14 cellular contexts compared by ENCODE assay signal in genomic region chr5:169697518-169697890, GRCh38.
A peak's percentile ranks its signal among the peaks of the same experiment; 100 is the strongest.
DNase-seq lines count a peak whose midpoint lies in the region; TF ChIP-seq lines count a peak whose summit lies in the region.
"Had no signal": no experiment of that assay in that cellular context is flagged by ENCODE, and none has a peak within 500 bp of the region (broad histone marks: within the 10 kb centered on the region; RNA-seq: fewer than 3 reads in every experiment).

No MANE protein-coding gene starts in this region.

- H4K20me1 ChIP-seq in GM23248 (ENCODE audit: insufficient read depth): no peaks in the 10 kb centered on the region
- no peaks in the 10 kb centered on the region for H4K20me1 ChIP-seq in smooth muscle cell (ENCODE audit: low read depth)

- no peaks in the 10 kb centered on the region for H3K27me3 ChIP-seq in GM23248 (replicated peaks; ENCODE audit: insufficient read depth)
- no peaks in the 10 kb centered on the region for H3K27me3 ChIP-seq in SJCRH30
- H3K27me3 ChIP-seq in smooth muscle cell (ENCODE audit: low read depth): no peaks in the 10 kb centered on the region

- H3K9ac ChIP-seq in GM23248 (peak overlapping the region; percentile 54; the same call in 1 of the 2 replicates), smooth muscle cell (ENCODE audit: low read depth) (no peak overlapping the region)

- H3K79me2 ChIP-seq in GM23248 (ENCODE audit: insufficient read depth) (no peaks in the 10 kb centered on the region), smooth muscle cell (ENCODE audit: low read depth) (no peaks in the 10 kb centered on the region)

- H3K36me3 ChIP-seq in GM23248 (ENCODE audit: low read depth) (no peaks in the 10 kb centered on the region), SJCRH30 (no peaks in the 10 kb centered on the region), smooth muscle cell (ENCODE audit: low read depth) (no peaks in the 10 kb centered on the region)

- peak overlapping the region; percentile 64 for H3K4me2 ChIP-seq in GM23248 (ENCODE audit: unreplicated experiment)
- no peak overlapping the region for H3K4me2 ChIP-seq in smooth muscle cell

- H3K4me3 ChIP-seq in GM23248: no peak overlapping the region
- H3K4me3 ChIP-seq in SJCRH30: no peak overlapping the region
- no peak overlapping the region for H3K4me3 ChIP-seq in smooth muscle cell

- H3K4me1 ChIP-seq in GM23248 (ENCODE audit: insufficient read depth) (peaks cover 34% of the 10 kb centered on the region), SJCRH30 (peaks cover 36% of the 10 kb centered on the region), smooth muscle cell (ENCODE audit: low read depth) (peaks cover 11% of the 10 kb centered on the region)
- H3K4me1 ChIP-seq: Caco-2 had no signal

- H3K9me3 ChIP-seq in GM23248 (ENCODE audit: low read depth) (no peaks in the 10 kb centered on the region), SJCRH30 (replicated peaks) (no peaks in the 10 kb centered on the region), smooth muscle cell (replicated peaks; ENCODE audit: low read depth) (no peaks in the 10 kb centered on the region)
- H3K9me3 ChIP-seq: Caco-2 had no signal

- DNase-seq in GM23248 (no peak), SJCRH30 (no peak), kidney glomerular epithelial cell (lab: John Stamatoyannopoulos, UW) (peak; percentile 24), smooth muscle cell (lab: John Stamatoyannopoulos, UW; ENCODE audit: unreplicated experiment) (no peak), NCI-H2029 treated with DMSO at 0.1 percent for 48 hours (lab: John Stamatoyannopoulos, UW) (no peak), DMS53 treated with DMSO at 0.1 percent for 48 hours (lab: John Stamatoyannopoulos, UW; ENCODE audit: unreplicated experiment) (no peak)
- DNase-seq in stimulated activated naive CD4-positive, alpha-beta T cell treated with Interleukin-2 at 50 U/mL for 16 hours (lab: John Stamatoyannopoulos, UW): no peak
- DNase-seq: Caco-2, H7, MM.1S, NCI-H1105 treated with DMSO at 0.1 percent for 48 hours, NCI-H2171, NCI-H510A treated with DMSO at 0.1 percent for 48 hours, RPMI8226 had no signal

- in situ Hi-C loops in GM23248 (cut with MboI): no loop called here

- H2AFZ ChIP-seq in GM23248 (no peak overlapping the region), smooth muscle cell (ENCODE audit: low read depth) (no peak overlapping the region)

- H3K27ac ChIP-seq in GM23248 (peak overlapping the region; percentile 91), SJCRH30 (peak overlapping the region; percentile 89), smooth muscle cell (ENCODE audit: low read depth) (peak overlapping the region; percentile 96)

- peaks cover 38% of the 10 kb centered on the region for H3F3A ChIP-seq in GM23248 (ENCODE audit: insufficient read depth)
- H3F3A ChIP-seq in smooth muscle cell (ENCODE audit: low read depth): no peaks in the 10 kb centered on the region

- no peak for TF ChIP-seq CTCF in smooth muscle cell (IDR thresholded peaks at IDR 0.05; ENCODE audit: borderline replicate concordance, insufficient read depth, poor library complexity, severe bottlenecking)

- WGBS in GM23248 (ENCODE audit: low coverage in 1 of 2, low lambda C conversion rate in 2 of 2, missing lambda C conversion rate in 2 of 2), 2 experiments: 94 to 98% methylated on average over 2 of the region's 2 CpGs
- 57% methylated on average over 2 of the region's 2 CpGs for WGBS in smooth muscle cell (ENCODE audit: low lambda C conversion rate)

- H3K9me2 ChIP-seq in GM23248 (ENCODE audit: insufficient read depth): no peaks in the 10 kb centered on the region
